In the genomic region with DNA sequence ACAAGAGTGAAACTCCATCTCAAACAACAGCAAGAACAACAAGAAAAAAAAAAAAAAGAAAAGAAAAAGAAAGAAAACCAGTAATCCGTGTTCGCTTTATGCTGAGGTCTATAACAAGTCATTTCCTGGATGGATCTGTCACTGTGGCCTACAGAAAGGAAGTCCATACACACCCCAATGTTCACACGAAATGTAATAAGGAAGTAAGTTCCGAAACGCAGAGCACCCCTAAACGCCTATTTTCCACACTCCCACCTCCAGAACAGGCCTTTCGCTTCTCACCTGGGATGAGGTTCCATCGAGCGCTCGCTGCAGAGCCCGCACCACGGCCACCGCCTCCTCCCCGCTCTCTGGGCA, we compare ENCODE assay signal across 6 cellular contexts. TPM values are rescaled to one million over a fixed set of nuclear protein-coding genes. Genes with fewer than 3 reads are reported as not detected.
DNase-seq lines count a peak whose midpoint lies in the region.

No MANE protein-coding gene starts in this region.

- H3K79me1 ChIP-seq in trophoblast cell (ENCODE audit: low read length): peaks cover 5% of the 10 kb centered on the region

- no peak overlapping the region for H2BK12ac ChIP-seq in trophoblast cell (ENCODE audit: low read length)

- H3K18ac ChIP-seq in trophoblast cell (ENCODE audit: low read length): peak overlapping the region; percentile 65

- H2BK5ac ChIP-seq in trophoblast cell (ENCODE audit: low read depth, low read length, poor library complexity): no peak overlapping the region

- H3K27me3 ChIP-seq in HUES6 (ENCODE audit: control insufficient read depth, insufficient read depth, low read length): no peaks in the 10 kb centered on the region
- H3K27me3 ChIP-seq in trophoblast cell (ENCODE audit: insufficient read depth, low read length): no peaks in the 10 kb centered on the region

- no CpG with 5 or more reads among the region's 14 CpGs for WGBS in trophoblast cell (ENCODE audit: extremely low coverage, insufficient coverage, insufficient read length)

- DNase-seq in Daoy (ENCODE audit: low read depth): peak; percentile 19
- no peak for DNase-seq in trophoblast cell
- no peak for DNase-seq in HUDEP-2 (lab: John Stamatoyannopoulos, UW; ENCODE audit: unreplicated experiment in 76 of 76)
- no peak for DNase-seq in cortex of kidney (lab: John Stamatoyannopoulos, UW)

- peak overlapping the region; percentile 74 for H3K4me2 ChIP-seq in trophoblast cell (ENCODE audit: low read length)

- peak overlapping the region; percentile 85 for H4K8ac ChIP-seq in trophoblast cell (ENCODE audit: low read depth, low read length)

- H2AFZ ChIP-seq in trophoblast cell (ENCODE audit: insufficient read depth, low read length, poor library complexity): peak overlapping the region; percentile 32

- peaks cover under 1% of the 10 kb centered on the region; the same call in 1 of the 2 replicates for H3K9me3 ChIP-seq in HUES6 (ENCODE audit: control insufficient read depth, insufficient read depth, low read depth, low read length)
- peaks cover under 1% of the 10 kb centered on the region for H3K9me3 ChIP-seq in trophoblast cell (ENCODE audit: insufficient read depth, low read depth, low read length)

- H2BK120ac ChIP-seq in trophoblast cell (ENCODE audit: insufficient read depth, low read length, poor library complexity): no peak overlapping the region

- H3K36me3 ChIP-seq in HUES6 (ENCODE audit: control insufficient read depth, insufficient read depth, low read length) (peaks cover 26% of the 10 kb centered on the region), trophoblast cell (ENCODE audit: control insufficient read depth in 1 of 2, insufficient read depth in 2 of 2, low read length in 2 of 2) (peaks cover 14 to 19% of the 10 kb centered on the region in 2 experiments)

- peak overlapping the region; percentile 41 for H3K4ac ChIP-seq in trophoblast cell (ENCODE audit: low read depth, low read length)

- H3K9ac ChIP-seq in HUES6 (ENCODE audit: low read length): peak overlapping the region; percentile 89
- H3K9ac ChIP-seq in trophoblast cell (ENCODE audit: low read length): peak overlapping the region; percentile 78

- H2AK5ac ChIP-seq in trophoblast cell (ENCODE audit: low read length): no peak overlapping the region

- peak overlapping the region; percentile 83; the same call in 1 of the 2 replicates for H3K27ac ChIP-seq in HUES6 (ENCODE audit: low read depth, low read length)
- peak overlapping the region; percentile 92 for H3K27ac ChIP-seq in cingulate gyrus (ENCODE audit: low read depth, low read length)
- H3K27ac ChIP-seq in trophoblast cell (ENCODE audit: low read depth, low read length): peak overlapping the region; percentile 35

- peaks cover 8% of the 10 kb centered on the region for H3K79me2 ChIP-seq in trophoblast cell (ENCODE audit: control insufficient read depth, insufficient read depth, low read length, poor library complexity)

- H3K23ac ChIP-seq in trophoblast cell (ENCODE audit: low read length): no peak overlapping the region

- H3K4me3 ChIP-seq in HUES6 (ENCODE audit: low read depth, low read length) (peak overlapping the region; percentile 92), trophoblast cell (ENCODE audit: low read depth, low read length) (peak overlapping the region; percentile 84)

- H4K91ac ChIP-seq in trophoblast cell (ENCODE audit: low read depth, low read length): no peak overlapping the region

- H4K12ac ChIP-seq in trophoblast cell (ENCODE audit: low read depth, low read length): peak overlapping the region; percentile 65

- peak overlapping the region; percentile 22 for H3K14ac ChIP-seq in trophoblast cell (ENCODE audit: low read length)

- H3K4me1 ChIP-seq in HUES6 (ENCODE audit: control insufficient read depth, insufficient read depth, low read length): peaks cover 10% of the 10 kb centered on the region; the same call in 1 of the 2 replicates
- peaks cover 4 to 11% of the 10 kb centered on the region in 2 experiments for H3K4me1 ChIP-seq in trophoblast cell (ENCODE audit: control insufficient read depth in 1 of 2, insufficient read depth in 2 of 2, low read length in 2 of 2)

RNA-seq across cellular contexts. Expression of a gene that starts 0.7 kb away (rescaled TPM):
- total RNA-seq in Daoy (2014; rRNA removed; shearing (Covaris generic)): 33.4 and 37.5 TPM in 2 replicates
- 16.9 and 18.0 TPM in 2 replicates for polyA plus RNA-seq in trophoblast cell (2013)

RNA-seq across cellular contexts. Expression of a gene that starts 5.1 kb away (rescaled TPM):
- total RNA-seq in Daoy (2014; rRNA removed; shearing (Covaris generic)): 20.5 and 27.7 TPM in 2 replicates
- polyA plus RNA-seq in trophoblast cell (2013): 7.8 and 8.4 TPM in 2 replicates

RNA-seq across cellular contexts. Expression of a gene that starts 26.6 kb away (rescaled TPM):
- 15.6 and 17.8 TPM in 2 replicates for total RNA-seq in Daoy (2014; rRNA removed; shearing (Covaris generic))
- polyA plus RNA-seq in trophoblast cell (2013): 4.1 and 5.0 TPM in 2 replicates

RNA-seq across cellular contexts. Expression of a gene that starts 33.4 kb away (rescaled TPM):
- 686 and 1,432 TPM in 2 replicates for total RNA-seq in Daoy (2014; rRNA removed; shearing (Covaris generic))
- polyA plus RNA-seq in trophoblast cell (2013): 482 and 489 TPM in 2 replicates

RNA-seq across cellular contexts. Expression of a gene that starts 52.6 kb away (rescaled TPM):
- total RNA-seq in Daoy (2014; rRNA removed; shearing (Covaris generic)): 18.7 and 22.4 TPM in 2 replicates
- 4.3 and 4.6 TPM in 2 replicates for polyA plus RNA-seq in trophoblast cell (2013)

Comparison
In these comparisons a context has a peak if more than half of its experiments do, and no peak if none do; other contexts are left out.
1. H3K27ac ChIP-seq: peak in every context shown above with its lines; median percentile 92 in cingulate gyrus; 83 in HUES6; 35 in trophoblast cell.